In the genomic region with DNA sequence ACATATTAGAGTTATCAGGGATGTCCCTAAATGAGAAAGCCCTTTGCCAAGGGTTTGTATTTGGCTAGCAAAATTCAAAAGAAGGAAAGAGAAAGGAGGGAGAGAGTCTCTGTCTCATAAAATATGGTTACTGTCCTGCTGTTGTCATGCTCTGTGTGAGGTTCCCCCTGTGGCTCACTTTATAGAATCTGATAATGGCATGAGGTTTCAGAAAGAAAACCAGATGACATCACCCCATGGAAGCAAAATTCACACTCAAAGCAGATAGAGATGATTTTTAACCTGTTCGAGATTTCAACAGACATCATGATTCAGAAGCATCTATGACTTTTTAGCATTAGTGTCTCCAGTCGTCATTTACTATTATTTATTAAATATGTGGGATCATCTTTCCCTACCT, we compare ENCODE assay signal across 27 cellular contexts.
DNase-seq lines count a peak whose midpoint lies in the region; ATAC-seq, FAIRE-seq and TF ChIP-seq lines count a peak whose summit lies in the region.
"Had no signal": no experiment of that assay in that cellular context is flagged by ENCODE, and none has a peak within 500 bp of the region (broad histone marks: within the 10 kb centered on the region; RNA-seq: fewer than 3 reads in every experiment).

No MANE protein-coding gene starts in this region.

- H3K79me2 ChIP-seq in keratinocyte (ENCODE audit: control insufficient read depth, insufficient read depth, low read length): no peaks in the 10 kb centered on the region

- CTCF ChIA-PET in Caco-2 (lab: Charles Lee): no interaction called here
- CTCF ChIA-PET in HEK293 (lab: Yijun Ruan, JAX): interaction anchor here (1.4 kb wide), 1 partner anchor 19 kb away, joined by 4 read pairs; no protein-coding TSS in a partner anchor
- CTCF ChIA-PET in WTC11 (lab: Charles Lee): interaction anchor here (1.3 kb wide), 1 partner anchor 11 kb away, joined by 9 read pairs; no protein-coding TSS in a partner anchor

- H2AFZ ChIP-seq in keratinocyte (ENCODE audit: control insufficient read depth, low read length): no peak overlapping the region

- no peaks in the 10 kb centered on the region for H3K9me1 ChIP-seq in keratinocyte (ENCODE audit: control insufficient read depth, extremely low read depth, insufficient read depth, low read length)

- H3K9ac ChIP-seq in keratinocyte (ENCODE audit: control insufficient read depth, extremely low read depth, insufficient read depth, low read length): no peak overlapping the region
- H3K9ac ChIP-seq: BLaER1, GM23248 had no signal

- no TSS peak for BruUV-seq in Caco-2 (replicated peaks; lab: Mats Ljungman, UMichigan)

- H3K4me3 ChIP-seq in Caco-2 (ENCODE audit: low read depth, low read length) (no peak overlapping the region), HEK293 (ENCODE audit: low read depth, low read length) (no peak overlapping the region), keratinocyte (ENCODE audit: control insufficient read depth in 2 of 3, extremely low read depth in 1 of 3, insufficient read depth in 2 of 3, low read depth in 1 of 3, low read length in 3 of 3) (no peak overlapping the region)
- H3K4me3 ChIP-seq: BLaER1, GM23248, HAP-1, SK-N-MC had no signal

- H3K36me3 ChIP-seq in Caco-2 (ENCODE audit: control insufficient read depth, insufficient read depth, low read length) (no peaks in the 10 kb centered on the region), HEK293 (ENCODE audit: control insufficient read depth in 2 of 2, insufficient read depth in 1 of 2, low read length in 2 of 2) (no peaks in the 10 kb centered on the region), keratinocyte (ENCODE audit: control insufficient read depth in 2 of 2, extremely low read depth in 1 of 2, insufficient read depth in 2 of 2, low read length in 2 of 2) (no peaks in the 10 kb centered on the region)
- H3K36me3 ChIP-seq: BLaER1, HAP-1 had no signal

- H3K4me3 Mint-ChIP-seq in Caco-2 (ENCODE audit: unreplicated experiment) (peak overlapping the region; percentile 32), WTC11 (peak overlapping the region; percentile 46; the same call in 1 of the 2 replicates)
- H3K4me3 Mint-ChIP-seq: CD4-positive, CD25-positive, alpha-beta regulatory T cell had no signal

- POLR2A ChIA-PET in Caco-2 (lab: Charles Lee) (no interaction called here), HEK293 (lab: Yijun Ruan, JAX) (no interaction called here), WTC11 (lab: Charles Lee) (no interaction called here)

- H3K27me3 Mint-ChIP-seq in Caco-2 (ENCODE audit: insufficient read depth, unreplicated experiment) (no peaks in the 10 kb centered on the region), WTC11 (ENCODE audit: low read depth) (no peaks in the 10 kb centered on the region)

- DNase-seq in Caco-2: no peak
- no peak for DNase-seq in WTC11 (ENCODE audit: low spot score)
- DNase-seq in keratinocyte (ENCODE audit: low read depth, low spot score): no peak
- DNase-seq in activated CD4-positive, alpha-beta T cell treated with anti-CD3 and anti-CD28 coated beads, Interleukin-2, amount 50 U/mL, for 48 hours: no peak
- no peak for DNase-seq in activated CD8-positive, alpha-beta memory T cell treated with anti-CD3 and anti-CD28 coated beads for 24 hours
- no peak for DNase-seq in mucosa of gallbladder (ENCODE audit: low spot score)
- no peak for DNase-seq in SKM-1 (lab: John Stamatoyannopoulos, UW; ENCODE audit: unreplicated experiment)
- DNase-seq: CD4-positive, CD25-positive, alpha-beta regulatory T cell; DMS53; GM23248; Karpas-422; NCI-H1092 treated with DMSO at 0.1 percent for 48 hours; NCI-H1436; NCI-H1930; NCI-H2107; NCI-H446; NCI-H524 treated with DMSO at 0.1 percent for 48 hours; NCI-H82; SHP77 treated with DMSO at 0.1 percent for 48 hours had no signal

- H3K4me1 ChIP-seq in Caco-2 (no peaks in the 10 kb centered on the region), HEK293 (ENCODE audit: control insufficient read depth, insufficient read depth, low read length) (peaks cover 5% of the 10 kb centered on the region; the same call in 1 of the 2 replicates), keratinocyte (ENCODE audit: control insufficient read depth, extremely low read depth, insufficient read depth, low read length) (no peaks in the 10 kb centered on the region)
- H3K4me1 ChIP-seq: BLaER1 had no signal

- H3K9me3 ChIP-seq in Caco-2 (no peaks in the 10 kb centered on the region), HEK293 (ENCODE audit: control insufficient read depth, insufficient read depth, low read depth, low read length) (no peaks in the 10 kb centered on the region), keratinocyte (ENCODE audit: control insufficient read depth, low read depth, low read length) (no peaks in the 10 kb centered on the region)
- H3K9me3 ChIP-seq: BLaER1, HAP-1 had no signal

- dilution Hi-C loops in keratinocyte (cut with MboI; ENCODE audit: extremely low pct_ligation_motif_present, low sequenced_read_pairs): no loop called here

- H3K27ac Mint-ChIP-seq in Caco-2 (ENCODE audit: unreplicated experiment) (no peak overlapping the region), WTC11 (peak overlapping the region; percentile 53; the same call in 1 of the 2 replicates)
- H3K27ac Mint-ChIP-seq: CD4-positive, CD25-positive, alpha-beta regulatory T cell had no signal

- no peaks in the 10 kb centered on the region for H3K36me3 Mint-ChIP-seq in Caco-2 (ENCODE audit: insufficient read depth, unreplicated experiment)
- no peaks in the 10 kb centered on the region for H3K36me3 Mint-ChIP-seq in WTC11
- H3K36me3 Mint-ChIP-seq: CD4-positive, CD25-positive, alpha-beta regulatory T cell had no signal

- H3K4me1 Mint-ChIP-seq in Caco-2 (ENCODE audit: low read depth, unreplicated experiment) (peaks cover 10% of the 10 kb centered on the region), WTC11 (peaks cover 35% of the 10 kb centered on the region)
- H3K4me1 Mint-ChIP-seq: CD4-positive, CD25-positive, alpha-beta regulatory T cell had no signal

- ATAC-seq in WTC11: no peak
- ATAC-seq: Panc1 had no signal

- intact Hi-C loops in Caco-2 (cut with micrococcal nuclease; ENCODE audit: unreplicated experiment): no loop called here

- H4K20me1 ChIP-seq in keratinocyte (ENCODE audit: control insufficient read depth, extremely low read depth, insufficient read depth, low read length): no peaks in the 10 kb centered on the region
- H4K20me1 ChIP-seq: BLaER1 had no signal

- no peak overlapping the region for H3K27ac ChIP-seq in HEK293 (ENCODE audit: extremely low read depth, low read depth, low read length)
- no peak overlapping the region for H3K27ac ChIP-seq in keratinocyte (ENCODE audit: control insufficient read depth, insufficient read depth, low read length)
- H3K27ac ChIP-seq: BLaER1, GM23248, SK-N-MC had no signal

- H3K9me3 Mint-ChIP-seq in Caco-2 (ENCODE audit: unreplicated experiment): no peaks in the 10 kb centered on the region
- H3K9me3 Mint-ChIP-seq in WTC11: no peaks in the 10 kb centered on the region
- H3K9me3 Mint-ChIP-seq: CD4-positive, CD25-positive, alpha-beta regulatory T cell had no signal

- peak overlapping the region; percentile 33 for H3K4me2 ChIP-seq in keratinocyte (ENCODE audit: control insufficient read depth, extremely low read depth, insufficient read depth, low read depth, low read length)
- H3K4me2 ChIP-seq: BLaER1 had no signal

- H3K27me3 ChIP-seq in Caco-2 (replicated peaks; ENCODE audit: control insufficient read depth, insufficient read depth, low read length) (no peaks in the 10 kb centered on the region), keratinocyte (ENCODE audit: control insufficient read depth, extremely low read depth, insufficient read depth, low read length) (no peaks in the 10 kb centered on the region)
- H3K27me3 ChIP-seq: BLaER1 had no signal

- no peak for FAIRE-seq in keratinocyte (lab: Jason Lieb, UNC)
- FAIRE-seq: A204.1, D721Med, G401.6 had no signal

- TF ChIP-seq CTCF in Caco-2 (IDR thresholded peaks at IDR 0.05; ENCODE audit: insufficient read depth in 1 of 2, low read depth in 1 of 2, low read length in 1 of 2, severe bottlenecking in 1 of 2, unreplicated experiment in 1 of 2) (no peak), HEK293 (tag by site-specific recombination; IDR thresholded peaks at IDR 0.05) (no peak), WTC11 (IDR thresholded peaks at IDR 0.05) (no peak), keratinocyte (optimal IDR thresholded peaks at IDR 0.05 in 1 of 3, IDR thresholded peaks at IDR 0.05 in 1 of 3, conservative IDR thresholded peaks at IDR 0.05 in 1 of 3; ENCODE audit: extremely low read depth in 1 of 3, insufficient read depth in 2 of 3, low read length in 3 of 3) (no peak)

TF ChIP-seq in HEK293, 187 proteins besides CTCF, POLR2A, EP300 and RAD21 (continues in another document):
- TF ChIP-seq ZNF211 (tag by site-specific recombination; IDR thresholded peaks at IDR 0.05; ENCODE audit: low read depth) (no peak), GLIS1 (tag by site-specific recombination; IDR thresholded peaks at IDR 0.05) (peak; percentile 64), ZNF596 (tag by site-specific recombination; IDR thresholded peaks at IDR 0.05) (no peak), ZNF394 (tag by site-specific recombination; IDR thresholded peaks at IDR 0.05; ENCODE audit: borderline replicate concordance) (no peak), ZNF48 (tag by site-specific recombination; IDR thresholded peaks at IDR 0.05) (no peak), ZNF266 (tag by site-specific recombination; IDR thresholded peaks at IDR 0.05; ENCODE audit: low read depth) (no peak), ZNF529 (tag by site-specific recombination; IDR thresholded peaks at IDR 0.05; ENCODE audit: insufficient replicate concordance) (peak; percentile 90), KLF10 (tag by site-specific recombination; IDR thresholded peaks at IDR 0.05) (no peak), ZNF354C (tag by site-specific recombination; IDR thresholded peaks at IDR 0.05; ENCODE audit: borderline replicate concordance, low read depth) (no peak)

TF ChIP-seq in WTC11, 78 proteins besides CTCF, POLR2A, EP300 and RAD21 (continues in another document):
- TF ChIP-seq, protein P1, sequence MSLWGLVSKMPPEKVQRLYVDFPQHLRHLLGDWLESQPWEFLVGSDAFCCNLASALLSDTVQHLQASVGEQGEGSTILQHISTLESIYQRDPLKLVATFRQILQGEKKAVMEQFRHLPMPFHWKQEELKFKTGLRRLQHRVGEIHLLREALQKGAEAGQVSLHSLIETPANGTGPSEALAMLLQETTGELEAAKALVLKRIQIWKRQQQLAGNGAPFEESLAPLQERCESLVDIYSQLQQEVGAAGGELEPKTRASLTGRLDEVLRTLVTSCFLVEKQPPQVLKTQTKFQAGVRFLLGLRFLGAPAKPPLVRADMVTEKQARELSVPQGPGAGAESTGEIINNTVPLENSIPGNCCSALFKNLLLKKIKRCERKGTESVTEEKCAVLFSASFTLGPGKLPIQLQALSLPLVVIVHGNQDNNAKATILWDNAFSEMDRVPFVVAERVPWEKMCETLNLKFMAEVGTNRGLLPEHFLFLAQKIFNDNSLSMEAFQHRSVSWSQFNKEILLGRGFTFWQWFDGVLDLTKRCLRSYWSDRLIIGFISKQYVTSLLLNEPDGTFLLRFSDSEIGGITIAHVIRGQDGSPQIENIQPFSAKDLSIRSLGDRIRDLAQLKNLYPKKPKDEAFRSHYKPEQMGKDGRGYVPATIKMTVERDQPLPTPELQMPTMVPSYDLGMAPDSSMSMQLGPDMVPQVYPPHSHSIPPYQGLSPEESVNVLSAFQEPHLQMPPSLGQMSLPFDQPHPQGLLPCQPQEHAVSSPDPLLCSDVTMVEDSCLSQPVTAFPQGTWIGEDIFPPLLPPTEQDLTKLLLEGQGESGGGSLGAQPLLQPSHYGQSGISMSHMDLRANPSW (CRISPR knock-in tag; conservative IDR thresholded peaks at IDR 0.05; ENCODE audit: low read depth): no peak
